11 cellular contexts compared by ENCODE assay signal in the genomic region with DNA sequence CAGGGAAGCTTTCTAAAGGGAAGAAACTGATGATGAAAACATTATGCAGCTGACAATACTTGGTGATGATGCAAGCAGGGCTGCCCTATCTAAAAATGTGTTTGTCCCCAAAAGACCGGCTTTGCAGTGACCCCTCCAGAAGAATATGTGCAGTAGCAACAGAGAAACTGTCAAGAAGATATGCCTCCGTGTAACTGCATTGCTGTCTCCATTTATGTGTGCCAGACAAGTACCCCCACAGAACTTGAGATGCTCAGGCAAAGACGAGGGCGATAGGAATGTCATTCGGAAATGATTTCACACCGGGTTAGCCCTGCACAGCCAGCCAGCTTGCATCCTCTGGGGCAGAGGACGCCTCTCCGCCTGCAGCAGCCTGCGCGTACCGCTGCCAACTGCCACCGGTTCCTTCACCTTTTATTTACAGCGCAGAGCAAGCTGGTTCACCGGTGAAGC. TPM values are rescaled to one million over a fixed set of nuclear protein-coding genes. Genes with fewer than 3 reads are reported as not detected.
DNase-seq lines count a peak whose midpoint lies in the region; ATAC-seq and TF ChIP-seq lines count a peak whose summit lies in the region.
"Had no signal": no experiment of that assay in that cellular context is flagged by ENCODE, and none has a peak within 500 bp of the region (broad histone marks: within the 10 kb centered on the region; RNA-seq: fewer than 3 reads in every experiment).

No MANE protein-coding gene starts in this region.

- H3K36me3 ChIP-seq in NT2/D1 (ENCODE audit: insufficient read depth, insufficient read length, low read length): no peaks in the 10 kb centered on the region

- TF ChIP-seq CTCF in foreskin keratinocyte (conservative IDR thresholded peaks at IDR 0.05) (no peak), MCF 10A (IDR thresholded peaks at IDR 0.05; ENCODE audit: unreplicated experiment) (no peak)

- H3K27ac ChIP-seq in foreskin keratinocyte: no peak overlapping the region

- H3K4me1 Mint-ChIP-seq in activated CD8-positive, alpha-beta memory T cell treated with anti-CD3 and anti-CD28 coated beads, Interleukin-2, amount 10 ng/mL, durations not matched to agents 7 days and 5 days: peaks cover 5% of the 10 kb centered on the region
- no peaks in the 10 kb centered on the region for H3K4me1 Mint-ChIP-seq in MCF 10A (ENCODE audit: insufficient read depth, unreplicated experiment)

- POLR2A ChIA-PET in MCF 10A (lab: Yijun Ruan, JAX): no interaction called here

- H3K4me1 ChIP-seq in NT2/D1 (ENCODE audit: insufficient read depth, insufficient read length) (peaks cover 4% of the 10 kb centered on the region), foreskin keratinocyte (no peaks in the 10 kb centered on the region)
- H3K4me1 ChIP-seq: Caco-2 had no signal

- H3K27ac Mint-ChIP-seq in activated CD8-positive, alpha-beta memory T cell treated with anti-CD3 and anti-CD28 coated beads, Interleukin-2, amount 10 ng/mL, durations not matched to agents 7 days and 5 days: no peak overlapping the region
- H3K27ac Mint-ChIP-seq in MCF 10A (ENCODE audit: low read depth, unreplicated experiment): no peak overlapping the region
- H3K27ac Mint-ChIP-seq: effector memory CD8-positive, alpha-beta T cell had no signal

- no peaks in the 10 kb centered on the region for H3K36me3 Mint-ChIP-seq in activated CD8-positive, alpha-beta memory T cell treated with anti-CD3 and anti-CD28 coated beads, Interleukin-2, amount 10 ng/mL, durations not matched to agents 7 days and 5 days
- no peaks in the 10 kb centered on the region for H3K36me3 Mint-ChIP-seq in MCF 10A (ENCODE audit: insufficient read depth, unreplicated experiment)

- H3K27me3 Mint-ChIP-seq in activated CD8-positive, alpha-beta memory T cell treated with anti-CD3 and anti-CD28 coated beads, Interleukin-2, amount 10 ng/mL, durations not matched to agents 7 days and 5 days: peaks cover 76% of the 10 kb centered on the region
- H3K27me3 Mint-ChIP-seq in MCF 10A (ENCODE audit: insufficient read depth, unreplicated experiment): peaks cover 55% of the 10 kb centered on the region

- H3K9me3 Mint-ChIP-seq in activated CD8-positive, alpha-beta memory T cell treated with anti-CD3 and anti-CD28 coated beads, Interleukin-2, amount 10 ng/mL, durations not matched to agents 7 days and 5 days (ENCODE audit: low read depth): no peaks in the 10 kb centered on the region
- H3K9me3 Mint-ChIP-seq in MCF 10A (ENCODE audit: unreplicated experiment): no peaks in the 10 kb centered on the region
- H3K9me3 Mint-ChIP-seq: effector memory CD8-positive, alpha-beta T cell had no signal

- peak overlapping the region; percentile 19 for H3K4me3 ChIP-seq in NT2/D1 (ENCODE audit: insufficient read length, low read depth)

- CTCF ChIA-PET in activated CD8-positive, alpha-beta memory T cell treated with anti-CD3 and anti-CD28 coated beads, Interleukin-2, amount 10 ng/mL, durations not matched to agents 7 days and 5 days (lab: Charles Lee): interaction anchor here (0.7 to 1.4 kb wide), 2 partner anchors 45 to 69 kb away, joined by 3 to 4 read pairs; no protein-coding TSS in a partner anchor
- CTCF ChIA-PET in MCF 10A (lab: Yijun Ruan, JAX): interaction anchor here (0.7 to 1.1 kb wide), 2 partner anchors 20 to 651 kb away, joined by 3 to 4 read pairs; no protein-coding TSS in a partner anchor

- intact Hi-C loops in MCF 10A (cut with micrococcal nuclease): loop anchor here (1.0 kb wide), 1 partner anchor 391 kb away; no protein-coding TSS in a partner anchor

- DNase-seq in activated CD8-positive, alpha-beta memory T cell treated with anti-CD3 and anti-CD28 coated beads, Interleukin-2, amount 10 ng/mL, durations not matched to agents 7 days and 5 days: no peak
- no peak for DNase-seq in activated CD8-positive, alpha-beta memory T cell treated with anti-CD3 and anti-CD28 coated beads for 24 hours
- no peak for DNase-seq in NT2/D1 (ENCODE audit: low read depth, low spot score)
- no peak for DNase-seq in foreskin keratinocyte
- DNase-seq in superior temporal gyrus (ENCODE audit: extremely low spot score): peak; percentile 59
- no peak for DNase-seq in MCF 10A (ENCODE audit: unreplicated experiment)
- DNase-seq in activated gamma-delta T cell treated with Interleukin-2 at 50 U/mL for 16 hours: no peak
- DNase-seq: activated effector memory CD4-positive, alpha-beta T cell treated with Interleukin-2 at 50 U/mL for 16 hours; Caco-2; effector memory CD8-positive, alpha-beta T cell had no signal

- peak; percentile 16 for ATAC-seq in activated CD8-positive, alpha-beta memory T cell treated with anti-CD3 and anti-CD28 coated beads, Interleukin-2, amount 10 ng/mL, durations not matched to agents 7 days and 5 days
- ATAC-seq in foreskin keratinocyte (peak; percentile 7), HG03135 (IDR thresholded peaks at IDR 0.05; ENCODE audit: unreplicated experiment) (no peak)
- ATAC-seq: effector memory CD8-positive, alpha-beta T cell had no signal

- H3K27me3 ChIP-seq in NT2/D1 (ENCODE audit: insufficient read depth, insufficient read length) (peaks cover 68% of the 10 kb centered on the region), foreskin keratinocyte (peaks cover 76% of the 10 kb centered on the region)

- no peaks in the 10 kb centered on the region for H3K9me3 ChIP-seq in NT2/D1 (ENCODE audit: insufficient read depth, low read length)
- H3K9me3 ChIP-seq: Caco-2 had no signal

- no TSS peak for BruUV-seq in MCF 10A (replicated peaks; lab: Mats Ljungman, UMichigan)

- H3K4me3 Mint-ChIP-seq in activated CD8-positive, alpha-beta memory T cell treated with anti-CD3 and anti-CD28 coated beads, Interleukin-2, amount 10 ng/mL, durations not matched to agents 7 days and 5 days: no peak overlapping the region
- H3K4me3 Mint-ChIP-seq in MCF 10A (ENCODE audit: unreplicated experiment): no peak overlapping the region
- H3K4me3 Mint-ChIP-seq: effector memory CD8-positive, alpha-beta T cell had no signal

- H3K9ac ChIP-seq in NT2/D1 (ENCODE audit: insufficient read length, low read depth): no peak overlapping the region

RNA-seq across cellular contexts. Expression of a gene that starts 2.1 kb away (rescaled TPM):
- total RNA-seq in activated CD8-positive, alpha-beta memory T cell treated with anti-CD3 and anti-CD28 coated beads, Interleukin-2, amount 10 ng/mL, durations not matched to agents 7 days and 5 days: not detected
- total RNA-seq in foreskin keratinocyte (not detected in 2 replicates), MCF 10A (2022) (not detected in 2 replicates)
- not detected in 2 replicates for polyA plus RNA-seq in foreskin keratinocyte
